ENCODE assay signal across 29 cellular contexts in the genomic region with DNA sequence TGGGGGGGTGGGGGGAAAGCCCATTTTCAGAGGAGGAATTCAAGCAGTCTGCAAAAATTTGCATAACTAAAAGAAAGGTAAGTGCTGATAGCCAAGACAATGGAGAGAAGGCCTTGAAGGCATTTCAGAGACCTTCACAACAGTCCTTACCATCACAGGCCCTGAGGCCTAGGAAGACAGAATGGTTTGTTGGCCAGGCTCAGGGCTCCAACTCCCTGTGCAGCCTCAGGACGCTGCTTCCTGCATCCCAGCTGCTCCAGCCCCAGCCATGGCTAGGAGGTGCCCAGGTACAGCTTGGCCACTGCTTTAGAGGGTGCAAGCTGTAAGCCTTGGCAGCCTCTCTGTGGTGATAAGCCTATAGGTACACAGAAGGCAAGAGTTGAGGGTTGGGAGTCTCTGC.
"Had no signal": no experiment of that assay in that cellular context is flagged by ENCODE, and none has a peak within 500 bp of the region (broad histone marks: within the 10 kb centered on the region; RNA-seq: fewer than 3 reads in every experiment).

No MANE protein-coding gene starts in this region.

- H3K36me3 Mint-ChIP-seq: stimulated activated memory B cell treated with anti-CD40 and anti-IgM and Interleukin-4, amounts not matched to agents 10 μg/mL and 1 μg/mL and 100 μg/mL, for 72 hours; type B pancreatic cell had no signal

- H3K4me3 Mint-ChIP-seq: naive thymus-derived CD8-positive, alpha-beta T cell; nephron; neural crest cell; stimulated activated memory B cell treated with anti-CD40 and anti-IgM and Interleukin-4, amounts not matched to agents 10 μg/mL and 1 μg/mL and 100 μg/mL, for 72 hours; stimulated activated naive CD8-positive, alpha-beta T cell treated with anti-CD3 and anti-CD28 coated beads, Interleukin-15, amount 100 ng/mL, for 72 hours; type B pancreatic cell had no signal

- H3K4me1 ChIP-seq: heart right ventricle, left lung, lower lobe of right lung, prostate gland, sigmoid colon, tibial nerve, uterus had no signal

- ATAC-seq: heart right ventricle; left cardiac atrium; left lung; lower lobe of right lung; naive thymus-derived CD8-positive, alpha-beta T cell; right cardiac atrium; stimulated activated memory B cell treated with anti-CD40 and anti-IgM and Interleukin-4, amounts not matched to agents 10 μg/mL and 1 μg/mL and 100 μg/mL, for 72 hours; stimulated activated naive CD8-positive, alpha-beta T cell treated with anti-CD3 and anti-CD28 coated beads, Interleukin-15, amount 100 ng/mL, for 72 hours had no signal

- H3K79me2 ChIP-seq: hepatocyte had no signal

- H3K36me3 ChIP-seq: heart right ventricle, left lung, lower lobe of right lung, ovary, prostate gland, sigmoid colon, tibial nerve, uterus had no signal

- DNase-seq: heart right ventricle; kidney glomerular epithelial cell; left cardiac atrium; left lung; lower lobe of right lung; mammary epithelial cell; mesenchymal stem cell; naive thymus-derived CD8-positive, alpha-beta T cell; nucleus accumbens; ovary; retina; right cardiac atrium; sigmoid colon; small intestine; stimulated activated CD4-positive, alpha-beta T cell treated with anti-CD3 and anti-CD28 coated beads, Interleukin-1b, Interleukin-23, amount 100 ng/mL, for 48 hours; stimulated activated CD4-positive, alpha-beta T cell treated with anti-CD3 and anti-CD28 coated beads, Interleukin-2, amount 100 ng/mL, for 48 hours; stimulated activated CD4-positive, alpha-beta T cell treated with anti-CD3 and anti-CD28 coated beads, Interleukin-4, amount 100 ng/mL, for 4 hours; stimulated activated CD8-positive, alpha-beta memory T cell treated with anti-CD3 and anti-CD28 coated beads, Interleukin-4, amount 100 ng/mL, for 48 hours; stimulated activated naive CD4-positive, alpha-beta T cell treated with Interleukin-2 at 50 U/mL for 16 hours; stimulated activated naive CD8-positive, alpha-beta T cell treated with anti-CD3 and anti-CD28 coated beads, Interleukin-15, amount 100 ng/mL, for 72 hours; substantia nigra; uterus had no signal

- H2AFZ ChIP-seq: hepatocyte had no signal

- H3K4me3 ChIP-seq: heart right ventricle, hepatocyte, left lung, lower lobe of right lung, ovary, prostate gland, sigmoid colon, tibial nerve, uterus had no signal

- H3K4me1 Mint-ChIP-seq: nephron; neural crest cell; stimulated activated memory B cell treated with anti-CD40 and anti-IgM and Interleukin-4, amounts not matched to agents 10 μg/mL and 1 μg/mL and 100 μg/mL, for 72 hours; stimulated activated naive CD8-positive, alpha-beta T cell treated with anti-CD3 and anti-CD28 coated beads, Interleukin-15, amount 100 ng/mL, for 72 hours had no signal

- H3K4me2 ChIP-seq: hepatocyte had no signal

- H3K27ac Mint-ChIP-seq: naive thymus-derived CD8-positive, alpha-beta T cell; nephron; stimulated activated memory B cell treated with anti-CD40 and anti-IgM and Interleukin-4, amounts not matched to agents 10 μg/mL and 1 μg/mL and 100 μg/mL, for 72 hours; stimulated activated naive CD8-positive, alpha-beta T cell treated with anti-CD3 and anti-CD28 coated beads, Interleukin-15, amount 100 ng/mL, for 72 hours; type B pancreatic cell had no signal

- H3K27ac ChIP-seq: heart right ventricle, hepatocyte, left lung, lower lobe of right lung, ovary, prostate gland, sigmoid colon, tibial nerve, uterus had no signal

- H3K27me3 ChIP-seq: left lung, ovary, sigmoid colon, tibial nerve, uterus had no signal
